ENCODE assay signal across 17 cellular contexts in genomic region chr1:38173157-38173831, GRCh38.
DNase-seq lines count a peak whose midpoint lies in the region; ATAC-seq and TF ChIP-seq lines count a peak whose summit lies in the region.
"Had no signal": no experiment of that assay in that cellular context is flagged by ENCODE, and none has a peak within 500 bp of the region (broad histone marks: within the 10 kb centered on the region; RNA-seq: fewer than 3 reads in every experiment).

No MANE protein-coding gene starts in this region.

- H3K27me3 Mint-ChIP-seq in natural killer cell treated with Interleukin-12 subunit alpha and Interleukin-12 subunit beta and Interleukin-15 and Interleukin-18, amount 100 ng/mL, for 72 hours: no peaks in the 10 kb centered on the region
- H3K27me3 Mint-ChIP-seq in natural killer cell (ENCODE audit: low read depth in 2 of 2): no peaks in the 10 kb centered on the region
- no peaks in the 10 kb centered on the region for H3K27me3 Mint-ChIP-seq in stimulated activated naive CD8-positive, alpha-beta T cell treated with anti-CD3 and anti-CD28 coated beads, Interleukin-15, Interleukin-2, amounts not matched to agents 100 ng/mL and 50 ng/mL, for 24 hours
- peaks cover 1% of the 10 kb centered on the region for H3K27me3 Mint-ChIP-seq in activated CD4-positive, alpha-beta memory T cell treated with anti-CD3 and anti-CD28 coated beads, Interleukin-2, amount 10 ng/mL, durations not matched to agents 7 days and 5 days

- intact Hi-C loops in natural killer cell (cut with micrococcal nuclease): no loop called here

- no peaks in the 10 kb centered on the region for H3K36me3 Mint-ChIP-seq in natural killer cell treated with Interleukin-12 subunit alpha and Interleukin-12 subunit beta and Interleukin-15 and Interleukin-18, amount 100 ng/mL, for 72 hours
- no peaks in the 10 kb centered on the region for H3K36me3 Mint-ChIP-seq in natural killer cell
- no peaks in the 10 kb centered on the region for H3K36me3 Mint-ChIP-seq in stimulated activated naive CD8-positive, alpha-beta T cell treated with anti-CD3 and anti-CD28 coated beads, Interleukin-15, Interleukin-2, amounts not matched to agents 100 ng/mL and 50 ng/mL, for 24 hours (ENCODE audit: low read depth)
- H3K36me3 Mint-ChIP-seq in activated CD4-positive, alpha-beta memory T cell treated with anti-CD3 and anti-CD28 coated beads, Interleukin-2, amount 10 ng/mL, durations not matched to agents 7 days and 5 days (ENCODE audit: low read depth): no peaks in the 10 kb centered on the region
- H3K36me3 Mint-ChIP-seq: type B pancreatic cell had no signal

- no peak for TF ChIP-seq CTCF in natural killer cell (IDR thresholded peaks at IDR 0.05)

- ATAC-seq in natural killer cell treated with Interleukin-12 subunit alpha and Interleukin-12 subunit beta and Interleukin-15 and Interleukin-18, amount 100 ng/mL, for 72 hours: peak; percentile 22 to 24
- ATAC-seq in natural killer cell (no peak), HG02759 (IDR thresholded peaks at IDR 0.05; ENCODE audit: unreplicated experiment) (peak; percentile 65)
- ATAC-seq: A549, pancreas had no signal

- no peak overlapping the region for H3K4me3 Mint-ChIP-seq in natural killer cell treated with Interleukin-12 subunit alpha and Interleukin-12 subunit beta and Interleukin-15 and Interleukin-18, amount 100 ng/mL, for 72 hours
- no peak overlapping the region for H3K4me3 Mint-ChIP-seq in natural killer cell
- H3K4me3 Mint-ChIP-seq in stimulated activated naive CD8-positive, alpha-beta T cell treated with anti-CD3 and anti-CD28 coated beads, Interleukin-15, Interleukin-2, amounts not matched to agents 100 ng/mL and 50 ng/mL, for 24 hours: no peak overlapping the region
- H3K4me3 Mint-ChIP-seq in activated CD4-positive, alpha-beta memory T cell treated with anti-CD3 and anti-CD28 coated beads, Interleukin-2, amount 10 ng/mL, durations not matched to agents 7 days and 5 days: no peak overlapping the region
- H3K4me3 Mint-ChIP-seq: activated T-cell treated with anti-CD3 and anti-CD28 coated beads, Interleukin-2, amount 50 U/mL, for 72 hours; type B pancreatic cell had no signal

- peaks cover 5 to 20% of the 10 kb centered on the region in 2 donors for H3K4me1 Mint-ChIP-seq in natural killer cell treated with Interleukin-12 subunit alpha and Interleukin-12 subunit beta and Interleukin-15 and Interleukin-18, amount 100 ng/mL, for 72 hours (ENCODE audit: low read depth in 2 of 2)
- no peaks in the 10 kb centered on the region for H3K4me1 Mint-ChIP-seq in natural killer cell
- H3K4me1 Mint-ChIP-seq in stimulated activated naive CD8-positive, alpha-beta T cell treated with anti-CD3 and anti-CD28 coated beads, Interleukin-15, Interleukin-2, amounts not matched to agents 100 ng/mL and 50 ng/mL, for 24 hours (ENCODE audit: low read depth): no peaks in the 10 kb centered on the region
- H3K4me1 Mint-ChIP-seq in activated CD4-positive, alpha-beta memory T cell treated with anti-CD3 and anti-CD28 coated beads, Interleukin-2, amount 10 ng/mL, durations not matched to agents 7 days and 5 days: no peaks in the 10 kb centered on the region

- CTCF ChIA-PET in activated CD4-positive, alpha-beta memory T cell treated with anti-CD3 and anti-CD28 coated beads, Interleukin-2, amount 10 ng/mL, durations not matched to agents 7 days and 5 days (lab: Charles Lee): no interaction called here

- peak overlapping the region in 1 of 2 donors; percentile 53 for H3K27ac Mint-ChIP-seq in natural killer cell treated with Interleukin-12 subunit alpha and Interleukin-12 subunit beta and Interleukin-15 and Interleukin-18, amount 100 ng/mL, for 72 hours
- H3K27ac Mint-ChIP-seq in natural killer cell: no peak overlapping the region
- peak overlapping the region; percentile 3 for H3K27ac Mint-ChIP-seq in stimulated activated naive CD8-positive, alpha-beta T cell treated with anti-CD3 and anti-CD28 coated beads, Interleukin-15, Interleukin-2, amounts not matched to agents 100 ng/mL and 50 ng/mL, for 24 hours
- H3K27ac Mint-ChIP-seq in activated CD4-positive, alpha-beta memory T cell treated with anti-CD3 and anti-CD28 coated beads, Interleukin-2, amount 10 ng/mL, durations not matched to agents 7 days and 5 days: no peak overlapping the region
- H3K27ac Mint-ChIP-seq: activated T-cell treated with anti-CD3 and anti-CD28 coated beads, Interleukin-2, amount 50 U/mL, for 72 hours; type B pancreatic cell had no signal

- DNase-seq in natural killer cell treated with Interleukin-12 subunit alpha and Interleukin-12 subunit beta and Interleukin-15 and Interleukin-18, amount 100 ng/mL, for 72 hours (ENCODE audit: low spot score): no peak
- DNase-seq in natural killer cell (no peak), NOMO-1 treated with DMSO at 0.1 percent for 48 hours (lab: John Stamatoyannopoulos, UW; ENCODE audit: unreplicated experiment) (peak; percentile 69), SW 1271 (lab: John Stamatoyannopoulos, UW) (no peak), OCI-M2 (lab: John Stamatoyannopoulos, UW; ENCODE audit: unreplicated experiment) (no peak)
- DNase-seq in activated CD4-positive, alpha-beta memory T cell treated with anti-CD3 and anti-CD28 coated beads, Interleukin-2, amount 10 ng/mL, durations not matched to agents 7 days and 5 days: no peak
- DNase-seq: activated T-cell treated with anti-CD3 and anti-CD28 coated beads, Interleukin-2, amount 50 U/mL, for 72 hours; amniotic stem cell; COR-L47; NCI-H2081; pancreas; SK-N-SH; stimulated activated CD4-positive, alpha-beta T cell treated with anti-CD3 and anti-CD28 coated beads, Interleukin-12 subunit alpha, Interleukin-12 subunit beta, amount 100 ng/mL, for 4 hours had no signal

- POLR2A ChIA-PET in activated CD4-positive, alpha-beta memory T cell treated with anti-CD3 and anti-CD28 coated beads, Interleukin-2, amount 10 ng/mL, durations not matched to agents 7 days and 5 days (lab: Charles Lee): no interaction called here

- H3K9me3 Mint-ChIP-seq in natural killer cell treated with Interleukin-12 subunit alpha and Interleukin-12 subunit beta and Interleukin-15 and Interleukin-18, amount 100 ng/mL, for 72 hours: no peaks in the 10 kb centered on the region
- H3K9me3 Mint-ChIP-seq in natural killer cell: no peaks in the 10 kb centered on the region
- no peaks in the 10 kb centered on the region for H3K9me3 Mint-ChIP-seq in stimulated activated naive CD8-positive, alpha-beta T cell treated with anti-CD3 and anti-CD28 coated beads, Interleukin-15, Interleukin-2, amounts not matched to agents 100 ng/mL and 50 ng/mL, for 24 hours
- H3K9me3 Mint-ChIP-seq in activated CD4-positive, alpha-beta memory T cell treated with anti-CD3 and anti-CD28 coated beads, Interleukin-2, amount 10 ng/mL, durations not matched to agents 7 days and 5 days: no peaks in the 10 kb centered on the region
- H3K9me3 Mint-ChIP-seq: activated T-cell treated with anti-CD3 and anti-CD28 coated beads, Interleukin-2, amount 50 U/mL, for 72 hours; type B pancreatic cell had no signal

Comparison
In these comparisons a context has a peak if more than half of its experiments do, and no peak if none do; other contexts are left out.
1. ATAC-seq: peak in natural killer cell treated with Interleukin-12 subunit alpha and Interleukin-12 subunit beta and Interleukin-15 and Interleukin-18, amount 100 ng/mL, for 72 hours (2 of 2) and HG02759 (single experiment); none in natural killer cell (0 of 3).